ENCODE assay signal across 29 cellular contexts in the genomic region with DNA sequence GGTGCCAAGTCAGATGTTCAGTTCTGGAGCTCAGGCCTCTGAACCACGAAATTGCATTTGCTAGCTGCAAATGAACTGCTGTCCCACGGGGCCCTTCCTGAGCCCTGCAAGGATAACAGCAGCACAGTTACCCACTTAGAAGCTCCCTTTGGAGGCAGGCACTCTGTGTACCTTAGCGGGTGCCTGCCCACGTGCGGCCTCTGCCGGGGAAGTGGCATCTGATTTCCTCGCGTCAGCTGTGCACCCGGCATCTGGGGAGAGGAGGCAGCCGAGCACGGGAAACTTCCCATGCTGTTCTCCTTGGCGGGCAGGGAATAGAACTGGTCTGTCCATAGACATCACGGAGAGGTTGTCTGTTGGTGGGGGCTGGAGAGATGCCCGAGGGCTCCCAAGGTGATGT.
DNase-seq lines count a peak whose midpoint lies in the region; ATAC-seq and TF ChIP-seq lines count a peak whose summit lies in the region.
"Had no signal": no experiment of that assay in that cellular context is flagged by ENCODE, and none has a peak within 500 bp of the region (broad histone marks: within the 10 kb centered on the region; RNA-seq: fewer than 3 reads in every experiment).

No MANE protein-coding gene starts in this region.

- POLR2A ChIA-PET in OCI-LY7 (lab: Charles Lee) (interaction anchor here (0.9 to 11.7 kb wide), 13 partner anchors 9 to 190 kb away, joined by 3 to 90 read pairs (median 6); no protein-coding TSS in a partner anchor), WTC11 (lab: Charles Lee) (no interaction called here)

- no TSS peak for BruUV-seq in OCI-LY7 (replicated peaks; lab: Mats Ljungman, UMichigan)

- no peak overlapping the region for H3K27ac ChIP-seq in BLaER1 treated with 17β-estradiol and CSF1 and Interleukin-3, amounts not matched to agents 10 nM and 100 nM
- H3K27ac ChIP-seq in OCI-LY7 (ENCODE audit: low read depth, low read length, poor library complexity, severe bottlenecking) = peak overlapping the region; percentile 98
- H3K27ac ChIP-seq: breast epithelium, colonic mucosa, RWPE1, thoracic aorta, WERI-Rb-1 had no signal

- ATAC-seq in naive B cell (ENCODE audit: low read depth in 2 of 2) (no peak), GM18505 (IDR thresholded peaks at IDR 0.05; ENCODE audit: unreplicated experiment) (no peak), WTC11 (no peak)
- ATAC-seq: activated CD8-positive, alpha-beta memory T cell treated with anti-CD3 and anti-CD28 coated beads, Interleukin-2, amount 10 ng/mL, durations not matched to agents 7 days and 5 days; left lobe of liver; naive thymus-derived CD8-positive, alpha-beta T cell; SK-N-SH treated with all-trans-retinoic acid at 6 μM for 48 hours had no signal

- H3K27me3 ChIP-seq in BLaER1 treated with 17β-estradiol and CSF1 and Interleukin-3, amounts not matched to agents 10 nM and 100 nM = no peaks in the 10 kb centered on the region
- no peaks in the 10 kb centered on the region for H3K27me3 ChIP-seq in H7 (ENCODE audit: control insufficient read depth, insufficient read depth, low read length)
- H3K27me3 ChIP-seq: colonic mucosa had no signal

- no peak for TF ChIP-seq POLR2A in GM18505 (IDR thresholded peaks at IDR 0.05; ENCODE audit: borderline replicate concordance, extremely low read depth, insufficient read depth, insufficient read length)

- H3K36me3 ChIP-seq in BLaER1 treated with 17β-estradiol and CSF1 and Interleukin-3, amounts not matched to agents 10 nM and 100 nM = no peaks in the 10 kb centered on the region
- H3K36me3 ChIP-seq in H7 (replicated peaks; ENCODE audit: control insufficient read depth, insufficient read depth, low read length) (no peaks in the 10 kb centered on the region), OCI-LY7 (ENCODE audit: insufficient read depth, low read length) (no peaks in the 10 kb centered on the region)
- H3K36me3 ChIP-seq: breast epithelium, colonic mucosa, thoracic aorta, WERI-Rb-1 had no signal

- DNase-seq in H7 (peak; percentile 25), OCI-LY7 (ENCODE audit: low spot score) (peak; percentile 78), naive B cell (no peak), cerebellar cortex (ENCODE audit: low spot score) (no peak), WTC11 (ENCODE audit: low spot score) (no peak)
- DNase-seq: activated CD4-positive, alpha-beta T cell treated with anti-CD3 and anti-CD28 coated beads, Interleukin-2, amount 10 ng/mL, durations not matched to agents 7 days and 5 days; activated CD8-positive, alpha-beta memory T cell treated with anti-CD3 and anti-CD28 coated beads, Interleukin-2, amount 10 ng/mL, durations not matched to agents 7 days and 5 days; activated naive CD4-positive, alpha-beta T cell treated with anti-CD3 and anti-CD28 coated beads, Interleukin-2, amount 10 ng/mL, durations not matched to agents 7 days and 5 days; amniotic stem cell; colonic mucosa; DMS79 treated with DMSO at 0.1 percent for 48 hours; effector memory CD4-positive, alpha-beta T cell; erythroblast; GOT3; NCI-H1092; NCI-H2107; NCI-H510A treated with DMSO at 0.1 percent for 48 hours; stimulated activated CD4-positive, alpha-beta T cell treated with anti-CD3 and anti-CD28 coated beads, Interleukin-4, amount 100 ng/mL, for 1 hour; stimulated activated naive CD4-positive, alpha-beta T cell treated with Interleukin-2 at 50 U/mL for 16 hours; WERI-Rb-1 had no signal

- TF ChIP-seq CTCF in OCI-LY7 (conservative IDR thresholded peaks at IDR 0.05; ENCODE audit: low read length) = peak; percentile 69
- no peak for TF ChIP-seq CTCF in WTC11 (IDR thresholded peaks at IDR 0.05)

- no peak overlapping the region for H3K4me3 ChIP-seq in BLaER1 treated with 17β-estradiol and CSF1 and Interleukin-3, amounts not matched to agents 10 nM and 100 nM
- H3K4me3 ChIP-seq in H7 (ENCODE audit: insufficient read depth, low read depth, low read length) = no peak overlapping the region
- peak overlapping the region; percentile 68 for H3K4me3 ChIP-seq in OCI-LY7 (ENCODE audit: low read depth, low read length, poor library complexity, severe bottlenecking)
- H3K4me3 ChIP-seq: breast epithelium, colonic mucosa, thoracic aorta had no signal

- H3K36me3 Mint-ChIP-seq in naive B cell (peaks cover 0 to 8% of the 10 kb centered on the region in 2 donors), WTC11 (peaks cover 46% of the 10 kb centered on the region)
- H3K36me3 Mint-ChIP-seq: activated CD8-positive, alpha-beta memory T cell treated with anti-CD3 and anti-CD28 coated beads, Interleukin-2, amount 10 ng/mL, durations not matched to agents 7 days and 5 days; activated naive CD4-positive, alpha-beta T cell treated with anti-CD3 and anti-CD28 coated beads, Interleukin-2, amount 10 ng/mL, durations not matched to agents 7 days and 5 days had no signal

- H3K79me2 ChIP-seq in OCI-LY7 (ENCODE audit: insufficient read depth, low read depth, low read length) = peaks cover 14% of the 10 kb centered on the region; the same call in 1 of the 2 replicates

- no peaks in the 10 kb centered on the region for H3K9me2 ChIP-seq in OCI-LY7 (ENCODE audit: insufficient read depth, low read length)

- peak overlapping the region; percentile 4 to 90 (median 74); a peak in 21 of 22 replicates for H3K4me2 ChIP-seq in BLaER1 treated with 17β-estradiol and CSF1 and Interleukin-3, amounts not matched to agents 10 nM and 100 nM
- H3K4me2 ChIP-seq in OCI-LY7 (ENCODE audit: low read length) = peak overlapping the region; percentile 92

- peaks cover 61 to 74% (median 67%) of the 10 kb centered on the region in 3 donors for H3K4me1 Mint-ChIP-seq in naive B cell
- H3K4me1 Mint-ChIP-seq in WTC11 = no peaks in the 10 kb centered on the region
- H3K4me1 Mint-ChIP-seq: activated CD4-positive, alpha-beta T cell treated with anti-CD3 and anti-CD28 coated beads, Interleukin-2, amount 10 ng/mL, durations not matched to agents 7 days and 5 days; activated CD8-positive, alpha-beta memory T cell treated with anti-CD3 and anti-CD28 coated beads, Interleukin-2, amount 10 ng/mL, durations not matched to agents 7 days and 5 days had no signal

- peak overlapping the region in 4 of 6 donors; percentile 60 to 90 (median 74) for H3K27ac Mint-ChIP-seq in naive B cell
- no peak overlapping the region for H3K27ac Mint-ChIP-seq in WTC11
- H3K27ac Mint-ChIP-seq: activated CD4-positive, alpha-beta T cell treated with anti-CD3 and anti-CD28 coated beads, Interleukin-2, amount 10 ng/mL, durations not matched to agents 7 days and 5 days; activated CD8-positive, alpha-beta memory T cell treated with anti-CD3 and anti-CD28 coated beads, Interleukin-2, amount 10 ng/mL, durations not matched to agents 7 days and 5 days; activated naive CD4-positive, alpha-beta T cell treated with anti-CD3 and anti-CD28 coated beads, Interleukin-2, amount 10 ng/mL, durations not matched to agents 7 days and 5 days; T-helper 2 cell treated with Interferon-gamma antibody and Interleukin-4, amounts not matched to agents 5 μg/mL and 100 μg/mL, for 36 hours had no signal

- H3K4me1 ChIP-seq in BLaER1 treated with 17β-estradiol and CSF1 and Interleukin-3, amounts not matched to agents 10 nM and 100 nM = peaks cover 19 to 74% (median 58%) of the 10 kb centered on the region in 10 experiments
- peaks cover 68% of the 10 kb centered on the region for H3K4me1 ChIP-seq in OCI-LY7 (ENCODE audit: insufficient read depth, low read length, poor library complexity, severe bottlenecking)
- H3K4me1 ChIP-seq: breast epithelium, colonic mucosa had no signal

- no peaks in the 10 kb centered on the region for H3K27me3 Mint-ChIP-seq in naive B cell
- peaks cover 11% of the 10 kb centered on the region for H3K27me3 Mint-ChIP-seq in WTC11 (ENCODE audit: low read depth)

- no peak overlapping the region for H3K9ac ChIP-seq in BLaER1 treated with 17β-estradiol and CSF1 and Interleukin-3, amounts not matched to agents 10 nM and 100 nM

- peak overlapping the region; percentile 5; the same call in 1 of the 2 replicates for H2AFZ ChIP-seq in OCI-LY7 (ENCODE audit: low read length)

- peak overlapping the region in 6 of 8 donors; percentile 44 to 77 (median 74) for H3K4me3 Mint-ChIP-seq in naive B cell
- H3K4me3 Mint-ChIP-seq in WTC11 = no peak overlapping the region
- H3K4me3 Mint-ChIP-seq: activated CD4-positive, alpha-beta T cell treated with anti-CD3 and anti-CD28 coated beads, Interleukin-2, amount 10 ng/mL, durations not matched to agents 7 days and 5 days; activated CD8-positive, alpha-beta memory T cell treated with anti-CD3 and anti-CD28 coated beads, Interleukin-2, amount 10 ng/mL, durations not matched to agents 7 days and 5 days; activated naive CD4-positive, alpha-beta T cell treated with anti-CD3 and anti-CD28 coated beads, Interleukin-2, amount 10 ng/mL, durations not matched to agents 7 days and 5 days; T-helper 2 cell treated with Interferon-gamma antibody and Interleukin-4, amounts not matched to agents 5 μg/mL and 100 μg/mL, for 36 hours had no signal

- H3K9me3 Mint-ChIP-seq in naive B cell = peaks cover 0 to 6% (median 0%) of the 10 kb centered on the region in 7 donors
- H3K9me3 Mint-ChIP-seq in WTC11 = peaks cover 51% of the 10 kb centered on the region
- H3K9me3 Mint-ChIP-seq: activated CD4-positive, alpha-beta T cell treated with anti-CD3 and anti-CD28 coated beads, Interleukin-2, amount 10 ng/mL, durations not matched to agents 7 days and 5 days; activated naive CD4-positive, alpha-beta T cell treated with anti-CD3 and anti-CD28 coated beads, Interleukin-2, amount 10 ng/mL, durations not matched to agents 7 days and 5 days; T-helper 2 cell treated with Interferon-gamma antibody and Interleukin-4, amounts not matched to agents 5 μg/mL and 100 μg/mL, for 36 hours had no signal

- CTCF ChIA-PET in OCI-LY7 (lab: Charles Lee; ENCODE audit: unreplicated experiment) (interaction anchor here (1.2 to 2.5 kb wide), 5 partner anchors 12 to 145 kb away, joined by 3 to 11 read pairs (median 5); no protein-coding TSS in a partner anchor), WTC11 (lab: Charles Lee) (no interaction called here)

- H4K20me1 ChIP-seq in BLaER1 treated with 17β-estradiol and CSF1 and Interleukin-3, amounts not matched to agents 10 nM and 100 nM = no peaks in the 10 kb centered on the region; a peak in 2 of 22 replicates
- no peaks in the 10 kb centered on the region for H4K20me1 ChIP-seq in OCI-LY7 (ENCODE audit: insufficient read depth, low read length)

- intact Hi-C loops in OCI-LY7 (cut with micrococcal nuclease; ENCODE audit: unreplicated experiment) = loop anchor here (5.0 kb wide), 3 partner anchors 129 to 264 kb away; partner anchors contain the start of genes CEP104 and DFFB

- no peaks in the 10 kb centered on the region for H3K9me3 ChIP-seq in BLaER1 treated with 17β-estradiol and CSF1 and Interleukin-3, amounts not matched to agents 10 nM and 100 nM (replicated peaks in 1 of 11)
- H3K9me3 ChIP-seq in OCI-LY7 (ENCODE audit: low read length) = no peaks in the 10 kb centered on the region
- H3K9me3 ChIP-seq: breast epithelium, colonic mucosa, thoracic aorta had no signal

TF ChIP-seq in WTC11, 78 proteins besides CTCF, POLR2A, EP300 and RAD21:
- TF ChIP-seq MXD4 (CRISPR knock-in tag; IDR thresholded peaks at IDR 0.05; ENCODE audit: borderline replicate concordance) (no peak), ZNF121 (CRISPR knock-in tag; IDR thresholded peaks at IDR 0.05) (no peak), GRHL2 (CRISPR knock-in tag; IDR thresholded peaks at IDR 0.05; ENCODE audit: insufficient replicate concordance, severe bottlenecking) (no peak), FOXK1 (CRISPR knock-in tag; IDR thresholded peaks at IDR 0.05) (no peak)

Comparison
In these comparisons a context has a peak if more than half of its experiments do, and no peak if none do; other contexts are left out.
1. DNase-seq: peak in H7 (single experiment) and OCI-LY7 (single experiment); none in naive B cell (single experiment), cerebellar cortex (single experiment) and WTC11 (single experiment).